33 cellular contexts compared by ENCODE assay signal in the genomic region with DNA sequence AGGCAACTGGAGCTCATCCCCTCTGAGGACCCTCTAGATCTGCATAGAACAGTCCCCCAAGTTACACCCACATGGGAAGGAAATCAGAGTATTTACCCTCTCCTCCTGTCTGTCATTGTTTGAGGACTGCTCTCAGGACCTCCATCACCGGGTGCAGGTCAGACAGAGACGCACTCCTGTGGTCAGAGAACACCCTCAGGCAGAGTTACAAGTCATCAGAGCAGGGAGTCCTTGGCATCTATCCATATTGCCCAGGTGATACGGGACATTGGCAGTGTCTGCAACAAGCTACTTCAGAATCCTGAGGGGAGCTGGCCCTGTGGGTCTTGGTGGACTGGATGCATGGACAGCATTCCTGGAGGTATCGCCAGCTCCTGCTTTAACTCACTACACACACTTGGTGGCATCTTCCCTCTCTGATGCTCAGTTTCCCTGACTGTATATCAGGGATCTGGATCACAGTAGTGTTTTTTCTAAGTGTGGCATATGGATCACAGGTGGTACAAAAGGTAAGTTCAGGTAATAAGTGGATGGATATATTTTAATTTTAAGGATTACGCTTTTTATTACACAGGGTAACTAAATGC. TPM values are rescaled to one million over a fixed set of nuclear protein-coding genes. Genes with fewer than 3 reads are reported as not detected.
DNase-seq lines count a peak whose midpoint lies in the region; FAIRE-seq and TF ChIP-seq lines count a peak whose summit lies in the region.
"Had no signal": no experiment of that assay in that cellular context is flagged by ENCODE, and none has a peak within 500 bp of the region (broad histone marks: within the 10 kb centered on the region; RNA-seq: fewer than 3 reads in every experiment).

No MANE protein-coding gene starts in this region.

- TF ChIP-seq CTCF in bronchial epithelial cell (IDR thresholded peaks at IDR 0.05; ENCODE audit: insufficient read depth, low read length, severe bottlenecking) (no peak), GM13976 (IDR thresholded peaks at IDR 0.05; ENCODE audit: borderline replicate concordance, control extremely low read depth, extremely low read depth, insufficient read depth, missing control alignments) (no peak)

- no peak overlapping the region for H3K4me3 ChIP-seq in bronchial epithelial cell (ENCODE audit: low read depth, low read length)
- H3K4me3 ChIP-seq: esophagus muscularis mucosa, tibial artery, vagina had no signal

- no peaks in the 10 kb centered on the region for H3K27me3 ChIP-seq in bronchial epithelial cell (ENCODE audit: control insufficient read depth, insufficient read depth, low read length)
- H3K27me3 ChIP-seq: tibial artery, vagina had no signal

- no peaks in the 10 kb centered on the region for H3K36me3 ChIP-seq in bronchial epithelial cell (ENCODE audit: control insufficient read depth, insufficient read depth, low read length)
- H3K36me3 ChIP-seq: esophagus muscularis mucosa, tibial artery, vagina had no signal

- FAIRE-seq in bronchial epithelial cell (lab: Jason Lieb, UNC) = peak; percentile 43
- FAIRE-seq: islet of Langerhans had no signal

- peak; percentile 34 for DNase-seq in NCI-H146 (lab: John Stamatoyannopoulos, UW)
- DNase-seq in NCI-H146 treated with DMSO at 0.1 percent for 48 hours (lab: John Stamatoyannopoulos, UW; ENCODE audit: unreplicated experiment) = no peak
- DNase-seq in NCI-H345 (lab: John Stamatoyannopoulos, UW) = peak; percentile 30
- peak; percentile 41 for DNase-seq in bronchial epithelial cell (ENCODE audit: low read depth)
- peak; percentile 47 for DNase-seq in renal cortical epithelial cell (ENCODE audit: low read depth)
- DNase-seq in GM13976 (ENCODE audit: low spot score) = no peak
- no peak for DNase-seq in GDM1 (lab: John Stamatoyannopoulos, UW)
- DNase-seq in C1 segment of cervical spinal cord (lab: John Stamatoyannopoulos, UW) = no peak
- DNase-seq: activated CD8-positive, alpha-beta memory T cell treated with anti-CD3 and anti-CD28 coated beads, Interleukin-2, amount 10 ng/mL, durations not matched to agents 7 days and 5 days; activated T-cell treated with anti-CD3 and anti-CD28 coated beads, Interleukin-2, amount 50 U/mL, for 48 hours; AML-193; CD4-positive, alpha-beta memory T cell; dermis blood vessel endothelial cell; DMS 273 treated with DMSO at 0.1 percent for 48 hours; endodermal cell; foreskin fibroblast; head of caudate nucleus; Karpas-422; left ventricle myocardium superior; MV-4-11; naive B cell; NCI-H2081 treated with DMSO at 0.1 percent for 48 hours; NK-92 treated with Interleukin-12 subunit alpha and Interleukin-12 subunit beta, amount 100 ng/mL, for 24 hours; posterior cingulate gyrus; SHP77; stimulated activated CD8-positive, alpha-beta memory T cell treated with anti-CD3 and anti-CD28 coated beads, Interleukin-4, amount 100 ng/mL, for 48 hours; T-helper 17 cell; tibial artery had no signal

- in situ Hi-C loops in GM13976 (cut with MboI; ENCODE audit: low sequenced_read_pairs, unreplicated experiment) = no loop called here

RNA-seq across cellular contexts. Expression of gene ISM1, which starts 15.1 kb away (rescaled TPM):
- not detected in 2 replicates for total RNA-seq in bronchial epithelial cell
- total RNA-seq in renal cortical epithelial cell = 0.99 TPM in 1 of 2 replicates, not detected in the other
- total RNA-seq: G401, NCI-H460 had no signal

Comparison
In these comparisons a context has a peak if more than half of its experiments do, and no peak if none do; other contexts are left out.
1. DNase-seq: peak in NCI-H146 (single experiment), NCI-H345 (single experiment), bronchial epithelial cell (single experiment) and renal cortical epithelial cell (single experiment); none in NCI-H146 treated with DMSO at 0.1 percent for 48 hours (single experiment), GM13976 (single experiment), GDM1 (single experiment) and C1 segment of cervical spinal cord (0 of 14).